In the genomic region with DNA sequence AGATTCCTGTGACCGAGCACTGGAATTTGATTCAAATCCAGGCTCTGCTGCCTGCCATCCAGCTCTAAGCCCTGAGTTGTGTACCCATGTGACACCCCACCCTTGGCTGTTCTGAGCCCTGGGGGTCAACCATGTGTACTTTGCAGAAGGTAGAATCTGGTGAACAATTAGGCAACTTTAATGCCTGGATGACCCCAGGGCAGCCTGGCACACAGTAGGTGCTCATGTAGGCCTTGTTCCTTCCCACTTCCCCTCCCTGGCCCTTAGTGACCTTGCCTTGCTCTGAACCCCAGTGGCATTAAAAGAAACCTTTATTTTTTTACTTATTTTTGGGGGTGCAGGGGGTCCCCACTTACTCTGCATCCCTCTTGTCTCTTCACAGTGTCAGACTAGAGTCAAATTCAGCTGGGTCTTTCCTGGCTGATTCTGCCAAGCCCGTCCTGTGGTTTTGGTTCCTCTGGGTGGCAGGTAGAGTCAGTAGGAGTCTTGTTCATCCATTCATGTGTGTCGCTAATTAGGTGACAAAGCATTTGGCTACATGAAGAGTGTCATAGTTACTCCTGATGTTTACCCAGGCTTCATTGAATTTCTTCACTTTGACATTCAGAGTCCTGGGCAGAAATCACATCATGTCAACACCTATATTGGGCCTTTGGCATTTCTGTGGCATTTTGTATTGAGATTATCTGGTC, we compare ENCODE assay signal across 32 cellular contexts.
"Had no signal": no experiment of that assay in that cellular context is flagged by ENCODE, and none has a peak within 500 bp of the region (broad histone marks: within the 10 kb centered on the region; RNA-seq: fewer than 3 reads in every experiment).

No MANE protein-coding gene starts in this region.

- H3K27me3 ChIP-seq: ascending aorta, body of pancreas, MG63 had no signal

- ATAC-seq: activated CD8-positive, alpha-beta memory T cell treated with anti-CD3 and anti-CD28 coated beads, Interleukin-2, amount 10 ng/mL, durations not matched to agents 7 days and 5 days; body of pancreas; Panc1; SK-N-SH treated with all-trans-retinoic acid at 6 μM for 48 hours had no signal

- H3K9ac ChIP-seq: KMS-11 had no signal

- H3K36me3 Mint-ChIP-seq: activated naive CD4-positive, alpha-beta T cell treated with anti-CD3 and anti-CD28 coated beads, Interleukin-2, amount 50 U/mL, for 24 hours had no signal

- H3K4me1 Mint-ChIP-seq: activated naive CD4-positive, alpha-beta T cell treated with anti-CD3 and anti-CD28 coated beads, Interleukin-2, amount 50 U/mL, for 24 hours had no signal

- H3K4me2 ChIP-seq: KMS-11 had no signal

- H3K27ac Mint-ChIP-seq: activated CD8-positive, alpha-beta memory T cell treated with anti-CD3 and anti-CD28 coated beads, Interleukin-2, amount 10 ng/mL, durations not matched to agents 7 days and 5 days; activated naive CD4-positive, alpha-beta T cell treated with anti-CD3 and anti-CD28 coated beads, Interleukin-2, amount 50 U/mL, for 24 hours; activated T-cell treated with anti-CD3 and anti-CD28 coated beads, Interleukin-2, amount 50 U/mL, for 24 hours; activated T-helper 1 cell treated with anti-CD3 and anti-CD28 coated beads, Interleukin-12 subunit alpha, Interleukin-12 subunit beta, Interleukin-2, Interleukin-4 antibody, amounts not matched to agents 30 ng/mL and 10 ng/mL and 1 ng/mL, durations not matched to agents 14 hours and 24 hours and 36 hours; T-helper 1 cell treated with Interleukin-12 subunit alpha and Interleukin-12 subunit beta and Interleukin-4 antibody, amounts not matched to agents 30 μg/mL and 1 μg/mL, for 36 hours had no signal

- H3K4me3 Mint-ChIP-seq: activated CD8-positive, alpha-beta memory T cell treated with anti-CD3 and anti-CD28 coated beads, Interleukin-2, amount 10 ng/mL, durations not matched to agents 7 days and 5 days; activated naive CD4-positive, alpha-beta T cell treated with anti-CD3 and anti-CD28 coated beads, Interleukin-2, amount 50 U/mL, for 24 hours; activated T-cell treated with anti-CD3 and anti-CD28 coated beads, Interleukin-2, amount 50 U/mL, for 24 hours; activated T-helper 1 cell treated with anti-CD3 and anti-CD28 coated beads, Interleukin-12 subunit alpha, Interleukin-12 subunit beta, Interleukin-2, Interleukin-4 antibody, amounts not matched to agents 30 ng/mL and 10 ng/mL and 1 ng/mL, durations not matched to agents 14 hours and 24 hours and 36 hours; T-helper 1 cell treated with Interleukin-12 subunit alpha and Interleukin-12 subunit beta and Interleukin-4 antibody, amounts not matched to agents 30 μg/mL and 1 μg/mL, for 36 hours had no signal

- H3K4me3 ChIP-seq: ascending aorta, body of pancreas, MG63, SJSA1 had no signal

- DNase-seq: activated CD4-positive, alpha-beta T cell treated with anti-CD3 and anti-CD28 coated beads for 48 hours; activated CD4-positive, alpha-beta T cell treated with anti-CD3 and anti-CD28 coated beads, Interleukin-2, amount 50 U/mL, for 4 hours; activated CD4-positive, CD25-positive, alpha-beta regulatory T cell treated with anti-CD3 and anti-CD28 coated beads, Interleukin-2, amount 50 U/mL, for 72 hours; activated CD8-positive, alpha-beta memory T cell treated with anti-CD3 and anti-CD28 coated beads, Interleukin-2, amount 10 ng/mL, durations not matched to agents 7 days and 5 days; activated effector memory CD4-positive, alpha-beta T cell treated with Interleukin-2 at 50 U/mL for 16 hours; activated naive CD4-positive, alpha-beta T cell; activated T-cell treated with anti-CD3 and anti-CD28 coated beads, Interleukin-2, amount 50 U/mL, for 24 hours; body of pancreas; central memory CD4-positive, alpha-beta T cell; MG63; MV-4-11; NCI-H1092 treated with DMSO at 0.1 percent for 48 hours; NCI-H1417 treated with DMSO at 0.1 percent for 48 hours; NCI-H1694; NCI-H2029; NCI-H345; NCI-H510A; NCI-H526 treated with DMSO at 0.1 percent for 48 hours; NCI-H82; OCI-M1; Right ventricle myocardium superior; SW 1271 had no signal

- H3K27ac ChIP-seq: ascending aorta, body of pancreas, KMS-11, RWPE1, SJSA1 had no signal

- H3K4me1 ChIP-seq: ascending aorta, body of pancreas, SJSA1 had no signal

- H3K9me3 Mint-ChIP-seq: activated naive CD4-positive, alpha-beta T cell treated with anti-CD3 and anti-CD28 coated beads, Interleukin-2, amount 50 U/mL, for 24 hours; activated T-cell treated with anti-CD3 and anti-CD28 coated beads, Interleukin-2, amount 50 U/mL, for 24 hours; activated T-helper 1 cell treated with anti-CD3 and anti-CD28 coated beads, Interleukin-12 subunit alpha, Interleukin-12 subunit beta, Interleukin-2, Interleukin-4 antibody, amounts not matched to agents 30 ng/mL and 10 ng/mL and 1 ng/mL, durations not matched to agents 14 hours and 24 hours and 36 hours; T-helper 1 cell treated with Interleukin-12 subunit alpha and Interleukin-12 subunit beta and Interleukin-4 antibody, amounts not matched to agents 30 μg/mL and 1 μg/mL, for 36 hours had no signal

- H3K9me3 ChIP-seq: ascending aorta, body of pancreas, MG63, SJSA1 had no signal

- H3K27me3 Mint-ChIP-seq: activated CD8-positive, alpha-beta memory T cell treated with anti-CD3 and anti-CD28 coated beads, Interleukin-2, amount 10 ng/mL, durations not matched to agents 7 days and 5 days; activated T-cell treated with anti-CD3 and anti-CD28 coated beads, Interleukin-2, amount 50 U/mL, for 24 hours had no signal

- FAIRE-seq: bronchial epithelial cell had no signal

- H3K36me3 ChIP-seq: ascending aorta, MG63, SJSA1 had no signal
